ENCODE assay signal across 29 cellular contexts in the genomic region with DNA sequence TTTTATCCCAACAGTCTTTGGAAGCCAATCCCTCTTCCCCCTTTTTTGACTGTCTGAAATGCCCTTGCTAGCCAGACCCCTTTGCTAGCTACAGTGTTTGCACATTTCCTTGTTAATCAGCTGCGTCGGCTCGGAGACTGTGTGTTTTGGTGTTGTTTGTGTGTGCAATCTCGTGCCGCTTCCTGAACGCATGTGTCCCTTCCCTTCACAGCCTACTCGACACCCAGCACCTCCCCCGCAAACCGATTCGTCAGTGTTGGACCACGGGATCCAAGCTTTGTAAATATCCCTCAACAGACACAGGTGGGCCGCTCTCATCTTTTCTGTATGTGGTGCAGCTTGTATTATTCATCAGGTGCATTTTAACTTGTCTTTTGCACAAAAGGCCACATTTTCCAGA.
DNase-seq lines count a peak whose midpoint lies in the region; ATAC-seq and TF ChIP-seq lines count a peak whose summit lies in the region.
"Had no signal": no experiment of that assay in that cellular context is flagged by ENCODE, and none has a peak within 500 bp of the region (broad histone marks: within the 10 kb centered on the region; RNA-seq: fewer than 3 reads in every experiment).

No MANE protein-coding gene starts in this region.

- no peaks in the 10 kb centered on the region for H3K9me3 Mint-ChIP-seq in brain
- H3K9me3 Mint-ChIP-seq: activated naive CD8-positive, alpha-beta T cell treated with anti-CD3 and anti-CD28 coated beads, Interleukin-2, amount 50 U/mL, for 24 hours; activated T-cell treated with anti-CD3 and anti-CD28 coated beads, Interleukin-2, amount 50 U/mL, for 24 hours; effector memory CD8-positive, alpha-beta T cell; stimulated activated naive B cell treated with anti-CD40 and anti-IgM and Interleukin-4, amounts not matched to agents 10 μg/mL and 1 μg/mL and 100 μg/mL, for 72 hours had no signal

- peaks cover 39% of the 10 kb centered on the region for H3K4me1 Mint-ChIP-seq in brain
- H3K4me1 Mint-ChIP-seq: activated naive CD8-positive, alpha-beta T cell treated with anti-CD3 and anti-CD28 coated beads, Interleukin-2, amount 50 U/mL, for 24 hours had no signal

- H3K4me3 Mint-ChIP-seq in brain, result peak overlapping the region in 1 of 5 experiments; percentile 22
- H3K4me3 Mint-ChIP-seq: activated naive CD8-positive, alpha-beta T cell treated with anti-CD3 and anti-CD28 coated beads, Interleukin-2, amount 50 U/mL, for 24 hours; activated T-cell treated with anti-CD3 and anti-CD28 coated beads, Interleukin-2, amount 50 U/mL, for 24 hours; B cell; effector memory CD8-positive, alpha-beta T cell; stimulated activated naive B cell treated with anti-CD40 and anti-IgM and Interleukin-4, amounts not matched to agents 10 μg/mL and 1 μg/mL and 100 μg/mL, for 72 hours; T-helper 17 cell had no signal

- TF ChIP-seq CTCF in brain (conservative IDR thresholded peaks at IDR 0.05), result no peak

- peak overlapping the region; percentile 49 to 88 (median 71) for H3K27ac Mint-ChIP-seq in brain
- H3K27ac Mint-ChIP-seq: activated naive CD8-positive, alpha-beta T cell treated with anti-CD3 and anti-CD28 coated beads, Interleukin-2, amount 50 U/mL, for 24 hours; activated T-cell treated with anti-CD3 and anti-CD28 coated beads, Interleukin-2, amount 50 U/mL, for 24 hours; B cell; stimulated activated naive B cell treated with anti-CD40 and anti-IgM and Interleukin-4, amounts not matched to agents 10 μg/mL and 1 μg/mL and 100 μg/mL, for 72 hours; T-helper 17 cell had no signal

- peaks cover 3% of the 10 kb centered on the region for H3K27me3 Mint-ChIP-seq in brain
- H3K27me3 Mint-ChIP-seq: activated naive CD8-positive, alpha-beta T cell treated with anti-CD3 and anti-CD28 coated beads, Interleukin-2, amount 50 U/mL, for 24 hours; activated T-cell treated with anti-CD3 and anti-CD28 coated beads, Interleukin-2, amount 50 U/mL, for 24 hours; B cell; effector memory CD8-positive, alpha-beta T cell; T-helper 17 cell had no signal

- ATAC-seq in GM19328 (IDR thresholded peaks at IDR 0.05; ENCODE audit: unreplicated experiment), result no peak
- ATAC-seq: A549; activated naive CD8-positive, alpha-beta T cell treated with anti-CD3 and anti-CD28 coated beads, Interleukin-2, amount 50 U/mL, for 24 hours; effector memory CD8-positive, alpha-beta T cell; gastroesophageal sphincter; stimulated activated naive B cell treated with anti-CD40 and anti-IgM and Interleukin-4, amounts not matched to agents 10 μg/mL and 1 μg/mL and 100 μg/mL, for 72 hours; T-helper 17 cell had no signal

- DNase-seq in Ammon's horn (ENCODE audit: low spot score) (peak; percentile 37), NCI-H2029 (lab: John Stamatoyannopoulos, UW) (peak; percentile 93), left kidney (ENCODE audit: low read depth, low spot score) (peak; percentile 77), hypothalamus (lab: John Stamatoyannopoulos, UW) (no peak), kidney tubule cell (ENCODE audit: low spot score) (no peak), 8988T (no peak)
- DNase-seq: activated CD4-positive, alpha-beta T cell treated with anti-CD3 and anti-CD28 coated beads for 4 hours; activated gamma-delta T cell treated with Interleukin-2 at 50 U/mL for 16 hours; activated naive CD8-positive, alpha-beta T cell treated with anti-CD3 and anti-CD28 coated beads, Interleukin-2, amount 50 U/mL, for 24 hours; activated T-cell treated with anti-CD3 and anti-CD28 coated beads, Interleukin-2, amount 50 U/mL, for 24 hours; COR-L47; effector memory CD8-positive, alpha-beta T cell; esophagus squamous epithelium; kidney; mesenchymal stem cell; NCI-H1092 treated with DMSO at 0.1 percent for 48 hours; NCI-H2081; Peyer's patch; spleen; stimulated activated CD4-positive, alpha-beta T cell treated with anti-CD3 and anti-CD28 coated beads, Interleukin-2, amount 100 ng/mL, for 48 hours; stimulated activated naive B cell treated with anti-CD40 and anti-IgM and Interleukin-4, amounts not matched to agents 10 μg/mL and 1 μg/mL and 100 μg/mL, for 72 hours; T-helper 17 cell; testis; uterus had no signal

- peaks cover 10% of the 10 kb centered on the region for H3K36me3 Mint-ChIP-seq in brain
- H3K36me3 Mint-ChIP-seq: stimulated activated naive B cell treated with anti-CD40 and anti-IgM and Interleukin-4, amounts not matched to agents 10 μg/mL and 1 μg/mL and 100 μg/mL, for 72 hours had no signal

Comparison
In these comparisons a context has a peak if more than half of its experiments do, and no peak if none do; other contexts are left out.
1. DNase-seq: peak in Ammon's horn (single experiment), NCI-H2029 (single experiment) and left kidney (single experiment); none in hypothalamus (0 of 51), kidney tubule cell (single experiment) and 8988T (single experiment).